In the genomic region with DNA sequence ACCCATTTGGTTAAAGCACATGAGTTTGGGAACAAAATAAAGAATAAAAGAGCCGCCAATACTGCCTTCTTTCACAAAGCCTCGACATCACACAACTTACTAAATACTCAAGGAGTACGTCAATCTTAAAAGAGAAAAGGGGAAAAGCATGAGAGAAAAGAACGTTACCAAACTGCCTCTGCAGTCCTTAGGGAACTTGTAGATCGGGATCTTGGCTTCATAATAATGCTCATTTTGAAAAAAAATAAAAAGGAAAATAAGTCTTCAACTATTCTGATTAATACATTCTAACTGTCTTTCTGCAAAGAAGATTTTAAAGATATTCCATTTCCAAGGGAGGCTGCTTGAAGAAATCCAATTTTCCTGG, we compare ENCODE assay signal across 10 cellular contexts.
DNase-seq lines count a peak whose midpoint lies in the region; ATAC-seq and TF ChIP-seq lines count a peak whose summit lies in the region.
"Had no signal": no experiment of that assay in that cellular context is flagged by ENCODE, and none has a peak within 500 bp of the region (broad histone marks: within the 10 kb centered on the region; RNA-seq: fewer than 3 reads in every experiment).

No MANE protein-coding gene starts in this region.

- WGBS in ovary, 3 donors = 21 to 36% (median 24%) methylated on average over 5 of the region's 5 CpGs

- TF ChIP-seq EP300 in ovary (IDR thresholded peaks at IDR 0.05) = no peak

- TF ChIP-seq POLR2A in ovary (IDR thresholded peaks at IDR 0.05) = no peak

- no peak for TF ChIP-seq CTCF in CD14-positive monocyte (IDR thresholded peaks at IDR 0.05)
- TF ChIP-seq CTCF in foreskin fibroblast (IDR thresholded peaks at IDR 0.05; ENCODE audit: low read depth, low read length) = no peak
- TF ChIP-seq CTCF in ovary (IDR thresholded peaks at IDR 0.05) = no peak

- peaks cover 1 to 7% (median 1%) of the 10 kb centered on the region in 3 donors for H3K27me3 Mint-ChIP-seq in CD14-positive monocyte (ENCODE audit: low read depth in 3 of 3)

- no peaks in the 10 kb centered on the region for H3K36me3 Mint-ChIP-seq in CD14-positive monocyte

- H3K27me3 ChIP-seq in ovary = no peaks in the 10 kb centered on the region

- no peaks in the 10 kb centered on the region for H3K9me3 ChIP-seq in ovary

- H3K4me1 ChIP-seq in ovary (ENCODE audit: insufficient read depth) = no peaks in the 10 kb centered on the region

- H3K4me1 Mint-ChIP-seq in CD14-positive monocyte = peaks cover 13% of the 10 kb centered on the region

- intact Hi-C loops in CD14-positive monocyte (cut with micrococcal nuclease) (no loop called here), ovary (cut with DNase I) (no loop called here)

- DNase-seq in CD14-positive monocyte (ENCODE audit: low spot score) (no peak), SK-MEL-5 (ENCODE audit: low read depth, low spot score) (peak; percentile 43), foreskin fibroblast (no peak), ovary (no peak), GM19240 (ENCODE audit: insufficient read length, low spot score) (no peak), hepatic stellate cell (ENCODE audit: low spot score) (no peak)
- no peak for DNase-seq in activated CD4-positive, alpha-beta T cell treated with anti-CD3 and anti-CD28 coated beads, Interleukin-2, amount 50 U/mL, for 48 hours
- DNase-seq: DMS53; stimulated activated CD4-positive, alpha-beta T cell treated with anti-CD3 and anti-CD28 coated beads, Interleukin-4, amount 100 ng/mL, for 24 hours had no signal

- no peak for ATAC-seq in GM19035 (IDR thresholded peaks at IDR 0.05; ENCODE audit: unreplicated experiment)

- peak overlapping the region in 1 of 7 donors; percentile 80 for H3K27ac Mint-ChIP-seq in CD14-positive monocyte

- H3K4me3 ChIP-seq in foreskin fibroblast (ENCODE audit: low read depth in 1 of 2, low read length in 2 of 2) = peak overlapping the region; percentile 37 to 52
- peak overlapping the region; percentile 37 for H3K4me3 ChIP-seq in ovary

- H3K36me3 ChIP-seq in ovary = no peaks in the 10 kb centered on the region

- H3K27ac ChIP-seq in ovary = no peak overlapping the region

- no peaks in the 10 kb centered on the region for H3K9me3 Mint-ChIP-seq in CD14-positive monocyte

- peak overlapping the region; percentile 71 to 92 for H3K4me3 Mint-ChIP-seq in CD14-positive monocyte

- in situ Hi-C loops in SK-MEL-5 (cut with HindIII; ENCODE audit: low pct_unique_long_range_greater_than_20kb, low sequenced_read_pairs) = no loop called here
